Comparison of ENCODE assay signal across 14 cellular contexts in genomic region chr17:42687707-42688275, GRCh38. TPM values are rescaled to one million over a fixed set of nuclear protein-coding genes. Genes with fewer than 3 reads are reported as not detected.
"Had no signal": no experiment of that assay in that cellular context is flagged by ENCODE, and none has a peak within 500 bp of the region (broad histone marks: within the 10 kb centered on the region; RNA-seq: fewer than 3 reads in every experiment).

No MANE protein-coding gene starts in this region.

- ATAC-seq: effector memory CD8-positive, alpha-beta T cell; left colon; naive thymus-derived CD4-positive, alpha-beta T cell had no signal

- H3K27ac Mint-ChIP-seq: effector memory CD8-positive, alpha-beta T cell; naive thymus-derived CD4-positive, alpha-beta T cell had no signal

- H3K27me3 ChIP-seq: hepatocyte, ovary, right atrium auricular region, sigmoid colon had no signal

- H3K9me3 ChIP-seq: ovary, right atrium auricular region, sigmoid colon had no signal

- H3K36me3 ChIP-seq: ovary, right atrium auricular region had no signal

- DNase-seq: cortex of kidney; effector memory CD8-positive, alpha-beta T cell; erythroblast; foreskin melanocyte; head of caudate nucleus; left colon; naive thymus-derived CD4-positive, alpha-beta T cell; ovary; sigmoid colon; stimulated activated naive CD4-positive, alpha-beta T cell treated with Interleukin-2 at 50 U/mL for 16 hours; trophoblast cell had no signal

- H3K4me2 ChIP-seq: hepatocyte had no signal

- H3K4me3 ChIP-seq: hepatocyte, ovary, right atrium auricular region, sigmoid colon, skin epidermis had no signal

- H2AFZ ChIP-seq: hepatocyte had no signal

- H3K9me3 Mint-ChIP-seq: effector memory CD8-positive, alpha-beta T cell had no signal

- H3K79me2 ChIP-seq: hepatocyte had no signal

- H3K4me3 Mint-ChIP-seq: effector memory CD8-positive, alpha-beta T cell; naive thymus-derived CD4-positive, alpha-beta T cell had no signal

- H3K27ac ChIP-seq: hepatocyte, ovary, right atrium auricular region, sigmoid colon, skin epidermis had no signal

RNA-seq across cellular contexts. Expression of gene PLEKHH3, which starts 11.0 kb away (rescaled TPM):
- polyA plus RNA-seq: naive thymus-derived CD4-positive, alpha-beta T cell had no signal
